In genomic region chr5:10552183-10553143, GRCh38 we compare ENCODE assay signal across 8 cellular contexts. TPM values are rescaled to one million over a fixed set of nuclear protein-coding genes. Genes with fewer than 3 reads are reported as not detected.
DNase-seq lines count a peak whose midpoint lies in the region; ATAC-seq and TF ChIP-seq lines count a peak whose summit lies in the region.

No MANE protein-coding gene starts in this region.

- no peak overlapping the region for H3K4me3 ChIP-seq in BLaER1
- no peak overlapping the region for H3K4me3 ChIP-seq in HUES48 (ENCODE audit: low read depth, low read length)
- no peak overlapping the region for H3K4me3 ChIP-seq in epithelial cell of esophagus (ENCODE audit: low read length)
- H3K4me3 ChIP-seq in CD8-positive, alpha-beta memory T cell (ENCODE audit: low read length) = no peak overlapping the region

- peaks cover 18% of the 10 kb centered on the region for H3K27me3 Mint-ChIP-seq in activated T-helper 2 cell treated with anti-CD3 and anti-CD28 coated beads, Interferon-gamma antibody, Interleukin-2, Interleukin-4, amounts not matched to agents 10 μg/mL and 5 μg/mL and 100 μg/mL, durations not matched to agents 14 hours and 24 hours and 36 hours (ENCODE audit: low read depth)
- peaks cover 7 to 29% of the 10 kb centered on the region in 2 donors for H3K27me3 Mint-ChIP-seq in CD8-positive, alpha-beta memory T cell

- H3K27ac ChIP-seq in BLaER1 = 0 out of 2 replicates have a peak overlapping the region, but pooled peaks have one; percentile 4
- peak overlapping the region; percentile 99 for H3K27ac ChIP-seq in HUES48 (ENCODE audit: low read depth, low read length)
- no peak overlapping the region for H3K27ac ChIP-seq in CD8-positive, alpha-beta memory T cell (ENCODE audit: low read depth, low read length)

- H3K9ac ChIP-seq in BLaER1 (no peak overlapping the region), HUES48 (ENCODE audit: low read depth, low read length) (peak overlapping the region; percentile 46; the same call in 1 of the 2 replicates)

- H3K4me3 Mint-ChIP-seq in activated T-helper 2 cell treated with anti-CD3 and anti-CD28 coated beads, Interferon-gamma antibody, Interleukin-2, Interleukin-4, amounts not matched to agents 10 μg/mL and 5 μg/mL and 100 μg/mL, durations not matched to agents 14 hours and 24 hours and 36 hours (ENCODE audit: low read depth) = no peak overlapping the region
- H3K4me3 Mint-ChIP-seq in CD8-positive, alpha-beta memory T cell = no peak overlapping the region

- ATAC-seq in GM21381 (IDR thresholded peaks at IDR 0.05; ENCODE audit: unreplicated experiment) = peak; percentile 69
- ATAC-seq in HG02840 (IDR thresholded peaks at IDR 0.05; ENCODE audit: low FRiP score, unreplicated experiment) = no peak

- CTCF ChIA-PET in CD8-positive, alpha-beta memory T cell (lab: Charles Lee) = no interaction called here

- POLR2A ChIA-PET in CD8-positive, alpha-beta memory T cell (lab: Charles Lee) = no interaction called here

- intact Hi-C loops in activated T-helper 2 cell treated with anti-CD3 and anti-CD28 coated beads, Interferon-gamma antibody, Interleukin-2, Interleukin-4, amounts not matched to agents 10 μg/mL and 5 μg/mL and 100 μg/mL, durations not matched to agents 14 hours and 24 hours and 36 hours (cut with micrococcal nuclease) = no loop called here

- no peaks in the 10 kb centered on the region for H3K9me3 Mint-ChIP-seq in activated T-helper 2 cell treated with anti-CD3 and anti-CD28 coated beads, Interferon-gamma antibody, Interleukin-2, Interleukin-4, amounts not matched to agents 10 μg/mL and 5 μg/mL and 100 μg/mL, durations not matched to agents 14 hours and 24 hours and 36 hours
- H3K9me3 Mint-ChIP-seq in CD8-positive, alpha-beta memory T cell = no peaks in the 10 kb centered on the region

- no peaks in the 10 kb centered on the region for H4K20me1 ChIP-seq in BLaER1

- peak; percentile 73 for DNase-seq in epithelial cell of esophagus (ENCODE audit: low read depth)
- no peak for DNase-seq in activated T-helper 2 cell treated with anti-CD3 and anti-CD28 coated beads, Interferon-gamma antibody, Interleukin-2, Interleukin-4, amounts not matched to agents 10 μg/mL and 5 μg/mL and 100 μg/mL, durations not matched to agents 14 hours and 24 hours and 36 hours (ENCODE audit: low spot score)
- DNase-seq in CD8-positive, alpha-beta memory T cell = no peak
- no peak for DNase-seq in activated effector memory CD4-positive, alpha-beta T cell treated with Interleukin-2 at 50 U/mL for 16 hours

- H3K9me3 ChIP-seq in BLaER1 (0 out of 2 replicates have a peak, but pooled peaks cover 4% of the 10 kb centered on the region), HUES48 (ENCODE audit: control insufficient read depth, insufficient read depth, low read length) (no peaks in the 10 kb centered on the region)
- no peaks in the 10 kb centered on the region for H3K9me3 ChIP-seq in CD8-positive, alpha-beta memory T cell (ENCODE audit: low read length)

- no peaks in the 10 kb centered on the region for H3K27me3 ChIP-seq in BLaER1
- no peaks in the 10 kb centered on the region; the same call in 1 of the 2 replicates for H3K27me3 ChIP-seq in HUES48 (ENCODE audit: control insufficient read depth, insufficient read depth, low read length)
- H3K27me3 ChIP-seq in CD8-positive, alpha-beta memory T cell (ENCODE audit: insufficient read depth, low read length, poor library complexity, severe bottlenecking) = peaks cover 4% of the 10 kb centered on the region

- H3K36me3 ChIP-seq in BLaER1 = no peaks in the 10 kb centered on the region
- no peaks in the 10 kb centered on the region for H3K36me3 ChIP-seq in HUES48 (ENCODE audit: control insufficient read depth, insufficient read depth, low read length)
- H3K36me3 ChIP-seq in CD8-positive, alpha-beta memory T cell (ENCODE audit: insufficient read depth, low read length) = no peaks in the 10 kb centered on the region

- peak overlapping the region; percentile 54 for H3K4me2 ChIP-seq in BLaER1

- no peaks in the 10 kb centered on the region for H3K36me3 Mint-ChIP-seq in activated T-helper 2 cell treated with anti-CD3 and anti-CD28 coated beads, Interferon-gamma antibody, Interleukin-2, Interleukin-4, amounts not matched to agents 10 μg/mL and 5 μg/mL and 100 μg/mL, durations not matched to agents 14 hours and 24 hours and 36 hours (ENCODE audit: low read depth)
- H3K36me3 Mint-ChIP-seq in CD8-positive, alpha-beta memory T cell = no peaks in the 10 kb centered on the region

- peaks cover 14% of the 10 kb centered on the region for H3K4me1 Mint-ChIP-seq in activated T-helper 2 cell treated with anti-CD3 and anti-CD28 coated beads, Interferon-gamma antibody, Interleukin-2, Interleukin-4, amounts not matched to agents 10 μg/mL and 5 μg/mL and 100 μg/mL, durations not matched to agents 14 hours and 24 hours and 36 hours (ENCODE audit: low read depth)
- H3K4me1 Mint-ChIP-seq in CD8-positive, alpha-beta memory T cell = peaks cover 6 to 14% (median 9%) of the 10 kb centered on the region in 3 donors

- H3K27ac Mint-ChIP-seq in activated T-helper 2 cell treated with anti-CD3 and anti-CD28 coated beads, Interferon-gamma antibody, Interleukin-2, Interleukin-4, amounts not matched to agents 10 μg/mL and 5 μg/mL and 100 μg/mL, durations not matched to agents 14 hours and 24 hours and 36 hours = no peak overlapping the region
- H3K27ac Mint-ChIP-seq in CD8-positive, alpha-beta memory T cell = peak overlapping the region in 2 of 8 donors; percentile 26 to 60

- TF ChIP-seq CTCF in epithelial cell of esophagus (IDR thresholded peaks at IDR 0.05; ENCODE audit: insufficient read depth, low read depth, low read length, missing control alignments) = no peak

- H3K4me1 ChIP-seq in BLaER1 (peaks cover 27% of the 10 kb centered on the region), HUES48 (ENCODE audit: control insufficient read depth, insufficient read depth, low read length) (peaks cover 34% of the 10 kb centered on the region)
- peaks cover 5% of the 10 kb centered on the region for H3K4me1 ChIP-seq in CD8-positive, alpha-beta memory T cell (ENCODE audit: insufficient read depth, low read length)

RNA-seq across cellular contexts. Expression of gene ANKRD33B, which starts 11.4 kb away (rescaled TPM):
- total RNA-seq in activated T-helper 2 cell treated with anti-CD3 and anti-CD28 coated beads, Interferon-gamma antibody, Interleukin-2, Interleukin-4, amounts not matched to agents 10 μg/mL and 5 μg/mL and 100 μg/mL, durations not matched to agents 14 hours and 24 hours and 36 hours = 31.1 and 31.5 TPM in 2 replicates
- total RNA-seq in CD8-positive, alpha-beta memory T cell = 10 to 100 TPM; 29.6 to 32.7 TPM
- polyA plus RNA-seq in CD8-positive, alpha-beta memory T cell = 0.06 TPM
